Comparison of ENCODE assay signal across 10 cellular contexts in genomic region chr20:19783966-19784401, GRCh38. TPM values are rescaled to one million over a fixed set of nuclear protein-coding genes. Genes with fewer than 3 reads are reported as not detected.
DNase-seq lines count a peak whose midpoint lies in the region; ATAC-seq and TF ChIP-seq lines count a peak whose summit lies in the region.
"Had no signal": no experiment of that assay in that cellular context is flagged by ENCODE, and none has a peak within 500 bp of the region (broad histone marks: within the 10 kb centered on the region; RNA-seq: fewer than 3 reads in every experiment).

No MANE protein-coding gene starts in this region.

- in situ Hi-C loops in astrocyte of the spinal cord (cut with HindIII; ENCODE audit: low sequenced_read_pairs): no loop called here

- no peak for ATAC-seq in GM19351 (IDR thresholded peaks at IDR 0.05; ENCODE audit: unreplicated experiment)

- H3K27me3 ChIP-seq in testis (no peaks in the 10 kb centered on the region), suprapubic skin (no peaks in the 10 kb centered on the region)

- no peak for TF ChIP-seq CTCF in astrocyte of the spinal cord (IDR thresholded peaks at IDR 0.05; ENCODE audit: low read depth, low read length)
- no peak for TF ChIP-seq CTCF in testis (IDR thresholded peaks at IDR 0.05)
- TF ChIP-seq CTCF in suprapubic skin (IDR thresholded peaks at IDR 0.05): no peak

- H3K9me3 ChIP-seq in testis (no peaks in the 10 kb centered on the region), suprapubic skin (no peaks in the 10 kb centered on the region)

- H3K4me3 ChIP-seq in astrocyte of the spinal cord (ENCODE audit: low read depth, low read length) (no peak overlapping the region), testis (no peak overlapping the region), suprapubic skin (no peak overlapping the region)

- intact Hi-C loops in testis (cut with DNase I; ENCODE audit: low total_unique reads): loop anchor here (10.0 kb wide), 1 partner anchor 211 kb away; no protein-coding TSS in a partner anchor

- no peak for TF ChIP-seq EP300 in suprapubic skin (IDR thresholded peaks at IDR 0.05)

- H3K36me3 ChIP-seq in testis (ENCODE audit: low read depth, missing control alignments) (no peaks in the 10 kb centered on the region), suprapubic skin (no peaks in the 10 kb centered on the region)

- DNase-seq in DMS53 (lab: John Stamatoyannopoulos, UW): peak; percentile 27
- DNase-seq in DMS53 treated with DMSO at 0.1 percent for 48 hours (lab: John Stamatoyannopoulos, UW; ENCODE audit: unreplicated experiment): no peak
- DNase-seq in astrocyte of the spinal cord (ENCODE audit: low read depth, low spot score): peak; percentile 71
- DNase-seq in iris pigment epithelial cell (ENCODE audit: low read depth): peak; percentile 76
- DNase-seq in testis: peak; percentile 28
- no peak for DNase-seq in activated gamma-delta T cell treated with Interleukin-2 at 50 U/mL for 16 hours
- no peak for DNase-seq in suprapubic skin (ENCODE audit: low spot score in 2 of 2)
- DNase-seq: 8988T, KBM-7 had no signal

- H3K27ac ChIP-seq in testis (no peak overlapping the region), suprapubic skin (no peak overlapping the region)

- TF ChIP-seq POLR2A in testis (IDR thresholded peaks at IDR 0.05): no peak
- no peak for TF ChIP-seq POLR2A in suprapubic skin (IDR thresholded peaks at IDR 0.05)

- peaks cover 10% of the 10 kb centered on the region for H3K4me1 ChIP-seq in testis
- peaks cover 40% of the 10 kb centered on the region for H3K4me1 ChIP-seq in suprapubic skin

- 53 to 60% methylated on average over 6 to 7 of the region's 7 CpGs for WGBS in testis, 2 donors
- 42% methylated on average over 4 of the region's 7 CpGs for WGBS in suprapubic skin

RNA-seq across cellular contexts. Expression of gene RIN2, which starts 25.9 kb away (rescaled TPM):
- total RNA-seq in testis (10 to 100 TPM; 16.0 to 29.2 TPM), suprapubic skin (10 to 100 TPM; 68.2 to 87.2 (median 79.6) TPM)
- polyA plus RNA-seq in testis (ENCODE audit: insufficient read depth, low read depth, low replicate concordance): 9.1 TPM

Comparison
In these comparisons a context has a peak if more than half of its experiments do, and no peak if none do; other contexts are left out.
1. DNase-seq: peak in DMS53 (single experiment), astrocyte of the spinal cord (single experiment), iris pigment epithelial cell (single experiment) and testis (single experiment); none in DMS53 treated with DMSO at 0.1 percent for 48 hours (single experiment), activated gamma-delta T cell treated with Interleukin-2 at 50 U/mL for 16 hours (single experiment) and suprapubic skin (0 of 2).